17 cellular contexts compared by ENCODE assay signal in genomic region chr10:118276203-118276602, GRCh38.
"Had no signal": no experiment of that assay in that cellular context is flagged by ENCODE, and none has a peak within 500 bp of the region (broad histone marks: within the 10 kb centered on the region; RNA-seq: fewer than 3 reads in every experiment).

No MANE protein-coding gene starts in this region.

- H3K4me1 ChIP-seq: prostate gland, thyroid gland had no signal

- H3K27ac ChIP-seq: prostate gland, thyroid gland had no signal

- H3K9me3 ChIP-seq: prostate gland, thyroid gland had no signal

- DNase-seq: activated CD4-positive, alpha-beta memory T cell treated with anti-CD3 and anti-CD28 coated beads, Interleukin-2, amount 10 ng/mL, durations not matched to agents 7 days and 5 days; activated CD4-positive, alpha-beta T cell treated with anti-CD3 and anti-CD28 coated beads for 48 hours; activated gamma-delta T cell; activated naive CD4-positive, alpha-beta T cell treated with anti-CD3 and anti-CD28 coated beads, Interleukin-2, amount 50 U/mL, for 16 hours; anterior cingulate cortex; central memory CD4-positive, alpha-beta T cell; dermis blood vessel endothelial cell; effector CD8-positive, alpha-beta T cell; erythroblast; kidney; natural killer cell; stimulated activated CD4-positive, alpha-beta T cell treated with anti-CD3 and anti-CD28 coated beads, Interleukin-12 subunit alpha, Interleukin-12 subunit beta, amount 100 ng/mL, for 4 hours; stimulated activated CD4-positive, alpha-beta T cell treated with anti-CD3 and anti-CD28 coated beads, Interleukin-4, amount 100 ng/mL, for 4 hours; stimulated activated naive CD8-positive, alpha-beta T cell treated with anti-CD3 and anti-CD28 coated beads, Interleukin-15, Interleukin-2, amounts not matched to agents 100 U/mL and 50 U/mL, for 24 hours; thyroid gland had no signal

- H3K27me3 ChIP-seq: thyroid gland had no signal

- ATAC-seq: left lobe of liver; natural killer cell; stimulated activated naive CD8-positive, alpha-beta T cell treated with anti-CD3 and anti-CD28 coated beads, Interleukin-15, Interleukin-2, amounts not matched to agents 100 U/mL and 50 U/mL, for 24 hours had no signal

- H3K36me3 ChIP-seq: prostate gland, thyroid gland had no signal

- H3K4me3 ChIP-seq: prostate gland, thyroid gland had no signal
